1 cellular context compared by ENCODE assay signal in the genomic region with DNA sequence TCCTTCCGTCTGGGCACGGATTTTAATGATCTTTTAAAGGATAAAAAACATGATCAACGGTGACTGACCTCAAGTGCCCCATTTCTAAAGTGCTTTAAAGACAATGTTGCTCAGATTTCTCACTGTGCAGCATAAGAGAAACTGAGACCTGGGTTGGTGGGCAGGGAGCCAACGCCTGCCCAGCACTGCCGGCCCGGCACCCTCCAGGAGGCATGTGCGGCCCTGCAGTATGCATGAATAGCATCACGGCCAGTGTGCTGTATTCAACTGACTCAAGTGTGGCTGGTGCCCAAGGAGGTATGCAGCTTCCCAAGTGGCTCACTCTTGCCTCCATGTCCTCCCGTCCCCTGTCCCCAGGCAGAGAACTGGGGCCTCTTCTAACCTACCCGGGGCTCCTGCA.
TF ChIP-seq lines count a peak whose summit lies in the region.

No MANE protein-coding gene starts in this region.

TF ChIP-seq in SK-N-SH, 30 proteins besides CTCF, POLR2A, EP300 and RAD21:
- TF ChIP-seq FOXM1 (IDR thresholded peaks at IDR 0.05; ENCODE audit: low read depth) (no peak), FOSL2 (IDR thresholded peaks at IDR 0.05; ENCODE audit: borderline replicate concordance, low read depth) (no peak), GATA2 (CRISPR knock-in tag; IDR thresholded peaks at IDR 0.05) (no peak), EZH2phosphoT487 (IDR thresholded peaks at IDR 0.05; ENCODE audit: borderline replicate concordance, low read depth) (no peak), JUND (IDR thresholded peaks at IDR 0.05) (no peak), TCF12 (IDR thresholded peaks at IDR 0.05) (no peak), MXI1 (IDR thresholded peaks at IDR 0.05; ENCODE audit: low read depth, low read length) (no peak), POLR2AphosphoS5 (IDR thresholded peaks at IDR 0.05; ENCODE audit: low read depth, low read length) (no peak), RXRA (IDR thresholded peaks at IDR 0.05; ENCODE audit: borderline replicate concordance, low read depth) (no peak)
TF ChIP-seq in SK-N-SH: peak in this region for 0.
